Comparison of ENCODE assay signal across 9 cellular contexts in the genomic region with DNA sequence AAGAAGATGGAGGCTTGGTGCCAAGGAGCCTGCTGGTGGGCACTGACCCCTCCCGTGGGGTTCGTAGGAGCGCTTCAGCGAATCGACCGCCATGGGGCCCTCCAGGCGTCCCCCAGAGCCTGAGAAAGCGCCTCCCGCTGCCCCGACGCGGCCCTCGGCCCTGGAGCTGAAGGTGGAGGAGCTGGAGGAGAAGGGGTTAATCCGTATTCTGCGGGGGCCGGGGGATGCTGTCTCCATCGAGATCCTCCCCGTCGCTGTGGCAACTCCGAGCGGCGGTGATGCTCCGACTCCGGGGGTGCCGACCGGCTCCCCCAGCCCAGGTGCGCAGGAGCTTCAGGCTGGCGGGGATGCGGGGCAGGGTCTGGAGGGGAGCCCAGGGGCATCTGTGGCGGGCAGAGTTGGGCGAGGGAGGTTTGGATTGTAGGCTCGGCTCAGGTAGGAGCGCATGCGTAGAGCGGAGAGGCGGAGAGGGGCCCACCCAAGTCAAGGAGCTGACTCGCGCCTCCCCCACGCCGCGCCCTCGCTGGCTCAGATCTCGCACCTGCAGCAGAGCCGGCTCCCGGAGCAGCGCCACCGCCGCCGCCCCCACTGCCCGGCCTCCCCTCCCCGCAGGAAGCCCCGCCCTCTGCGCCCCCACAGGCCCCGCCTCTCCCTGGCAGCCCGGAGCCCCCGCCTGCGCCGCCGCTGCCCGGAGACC. TPM values are rescaled to one million over a fixed set of nuclear protein-coding genes. Genes with fewer than 3 reads are reported as not detected.
A peak's percentile ranks its signal among the peaks of the same experiment; 100 is the strongest.
DNase-seq lines count a peak whose midpoint lies in the region; ATAC-seq and TF ChIP-seq lines count a peak whose summit lies in the region.
"Had no signal": no experiment of that assay in that cellular context is flagged by ENCODE, and none has a peak within 500 bp of the region (broad histone marks: within the 10 kb centered on the region; RNA-seq: fewer than 3 reads in every experiment).

No MANE protein-coding gene starts in this region.

- no peak overlapping the region for H3K4me3 Mint-ChIP-seq in CD4-positive, alpha-beta T cell

- H3K4me1 ChIP-seq in effector memory CD4-positive, alpha-beta T cell (ENCODE audit: control insufficient read depth, insufficient read depth, low read length, poor library complexity, severe bottlenecking), result peaks cover 15% of the 10 kb centered on the region
- H3K4me1 ChIP-seq in mesodermal cell (ENCODE audit: control insufficient read depth, insufficient read depth, low read length, poor library complexity, severe bottlenecking) (peaks cover 1% of the 10 kb centered on the region), uterus (peaks cover 0 to 8% of the 10 kb centered on the region in 2 donors)

- H3K4me3 ChIP-seq in effector memory CD4-positive, alpha-beta T cell (ENCODE audit: insufficient read depth, low read depth, low read length, poor library complexity, severe bottlenecking), result no peak overlapping the region
- H3K4me3 ChIP-seq in mesodermal cell (ENCODE audit: extremely low read depth, insufficient read depth, low read length, poor library complexity, severe bottlenecking) (peak overlapping the region; percentile 36), uterus (no peak overlapping the region)

- ATAC-seq in CD4-positive, alpha-beta T cell (ENCODE audit: poor library complexity), result no peak
- no peak for ATAC-seq in HG03175 (IDR thresholded peaks at IDR 0.05; ENCODE audit: unreplicated experiment)

- H3K27ac Mint-ChIP-seq in CD4-positive, alpha-beta T cell, result no peak overlapping the region

- H3K36me3 ChIP-seq in effector memory CD4-positive, alpha-beta T cell (ENCODE audit: control insufficient read depth, insufficient read depth, low read length), result peaks cover 96% of the 10 kb centered on the region
- H3K36me3 ChIP-seq in mesodermal cell (ENCODE audit: control insufficient read depth, insufficient read depth, low read length) (no peaks in the 10 kb centered on the region), uterus (no peaks in the 10 kb centered on the region)

- POLR2A ChIA-PET in CD4-positive, alpha-beta T cell (lab: Charles Lee), result interaction anchor here (12.4 kb wide), 1 partner anchor 17 kb away, joined by 346 read pairs; the partner anchor contains the start of gene FMNL1

- H3K27me3 ChIP-seq in CD4-positive, alpha-beta T cell (ENCODE audit: control insufficient read depth, insufficient read depth, low read length), result no peaks in the 10 kb centered on the region
- H3K27me3 ChIP-seq in effector memory CD4-positive, alpha-beta T cell (replicated peaks; ENCODE audit: control insufficient read depth, insufficient read depth, low read length, poor library complexity, severe bottlenecking), result no peaks in the 10 kb centered on the region
- H3K27me3 ChIP-seq in uterus, result peaks cover 9 to 13% of the 10 kb centered on the region in 2 donors

- CTCF ChIA-PET in CD4-positive, alpha-beta T cell (lab: Charles Lee), result interaction anchor here (0.8 kb wide), 1 partner anchor 22 kb away, joined by 3 read pairs; no protein-coding TSS in a partner anchor

- TF ChIP-seq POLR2A in uterus (IDR thresholded peaks at IDR 0.05), result no peak

- no peaks in the 10 kb centered on the region for H3K9me3 Mint-ChIP-seq in CD4-positive, alpha-beta T cell

- no peak for DNase-seq in CD4-positive, alpha-beta T cell
- peak; percentile 89 for DNase-seq in NCI-H2227 (lab: John Stamatoyannopoulos, UW; ENCODE audit: unreplicated experiment)
- no peak for DNase-seq in effector memory CD4-positive, alpha-beta T cell
- DNase-seq in HK-2 (ENCODE audit: unreplicated experiment), result no peak
- no peak for DNase-seq in uterus
- DNase-seq in activated CD8-positive, alpha-beta memory T cell treated with anti-CD3 and anti-CD28 coated beads, Interleukin-2, amount 50 U/mL, for 4 hours, result no peak
- DNase-seq: erythroblast had no signal

- H3K27ac ChIP-seq in CD4-positive, alpha-beta T cell (ENCODE audit: low read depth, low read length), result peak overlapping the region; percentile 3
- H3K27ac ChIP-seq in effector memory CD4-positive, alpha-beta T cell (ENCODE audit: insufficient read depth, low read length, poor library complexity, severe bottlenecking), result peak overlapping the region; percentile 11
- H3K27ac ChIP-seq in mesodermal cell (ENCODE audit: low read depth, low read length, severe bottlenecking) (no peak overlapping the region), uterus (no peak overlapping the region)

- no peaks in the 10 kb centered on the region for H3K27me3 Mint-ChIP-seq in CD4-positive, alpha-beta T cell

- TF ChIP-seq CTCF in CD4-positive, alpha-beta T cell (IDR thresholded peaks at IDR 0.05), result no peak
- TF ChIP-seq CTCF in uterus (IDR thresholded peaks at IDR 0.05), result no peak

- H3K36me3 Mint-ChIP-seq in CD4-positive, alpha-beta T cell (ENCODE audit: low read depth), result peaks cover 84% of the 10 kb centered on the region

- 3% methylated on average over 23 to 52 of the region's 60 CpGs for WGBS in mesodermal cell (ENCODE audit: insufficient coverage in 2 of 2), 2 experiments

- no peaks in the 10 kb centered on the region for H3K9me3 ChIP-seq in CD4-positive, alpha-beta T cell (ENCODE audit: control insufficient read depth, low read length)
- H3K9me3 ChIP-seq in effector memory CD4-positive, alpha-beta T cell (ENCODE audit: control insufficient read depth, low read length), result no peaks in the 10 kb centered on the region
- H3K9me3 ChIP-seq in mesodermal cell (ENCODE audit: control insufficient read depth, low read length), result no peaks in the 10 kb centered on the region
- no peaks in the 10 kb centered on the region for H3K9me3 ChIP-seq in uterus

- intact Hi-C loops in CD4-positive, alpha-beta T cell (cut with DNase I, micrococcal nuclease), result no loop called here
- intact Hi-C loops in uterus (cut with DNase I; ENCODE audit: low total_unique reads), result no loop called here

- H3K4me1 Mint-ChIP-seq in CD4-positive, alpha-beta T cell (ENCODE audit: low read depth), result peaks cover 46% of the 10 kb centered on the region

RNA-seq across cellular contexts. Expression of gene FMNL1, which starts 19.8 kb away (rescaled TPM):
- 100 to 1,000 TPM; 378 to 387 TPM for total RNA-seq in CD4-positive, alpha-beta T cell
- polyA plus RNA-seq in mesodermal cell (2013, experiment 1 of 2), result 5.7 TPM
- 3.1 TPM for polyA plus RNA-seq in mesodermal cell (2013, experiment 2 of 2)
- 10 to 100 TPM in 1 of 4 donors, 1 to 10 TPM in 3; 2.6 to 12.3 (median 3.6) TPM for total RNA-seq in uterus

RNA-seq across cellular contexts. Expression of gene SPATA32, which starts 20.4 kb away (rescaled TPM):
- under 1 TPM; 0.20 to 0.27 TPM for total RNA-seq in CD4-positive, alpha-beta T cell
- polyA plus RNA-seq in mesodermal cell (2013, experiment 1 of 2), result not detected
- polyA plus RNA-seq in mesodermal cell (2013, experiment 2 of 2), result not detected
- not detected for total RNA-seq in uterus

Comparison
In these comparisons a context has a peak if more than half of its experiments do, and no peak if none do; other contexts are left out.
1. H3K27ac ChIP-seq: peak in CD4-positive, alpha-beta T cell (single experiment) and effector memory CD4-positive, alpha-beta T cell (single experiment); none in mesodermal cell (single experiment) and uterus (0 of 2).
2. RNA of gene FMNL1, which starts 19.8 kb away (total RNA-seq): 378 to 387 TPM in CD4-positive, alpha-beta T cell; 2.6 to 12.3 TPM in uterus; every median in the first group is over 10 times any median in the second.